ENCODE assay signal across 1 cellular context in the genomic region with DNA sequence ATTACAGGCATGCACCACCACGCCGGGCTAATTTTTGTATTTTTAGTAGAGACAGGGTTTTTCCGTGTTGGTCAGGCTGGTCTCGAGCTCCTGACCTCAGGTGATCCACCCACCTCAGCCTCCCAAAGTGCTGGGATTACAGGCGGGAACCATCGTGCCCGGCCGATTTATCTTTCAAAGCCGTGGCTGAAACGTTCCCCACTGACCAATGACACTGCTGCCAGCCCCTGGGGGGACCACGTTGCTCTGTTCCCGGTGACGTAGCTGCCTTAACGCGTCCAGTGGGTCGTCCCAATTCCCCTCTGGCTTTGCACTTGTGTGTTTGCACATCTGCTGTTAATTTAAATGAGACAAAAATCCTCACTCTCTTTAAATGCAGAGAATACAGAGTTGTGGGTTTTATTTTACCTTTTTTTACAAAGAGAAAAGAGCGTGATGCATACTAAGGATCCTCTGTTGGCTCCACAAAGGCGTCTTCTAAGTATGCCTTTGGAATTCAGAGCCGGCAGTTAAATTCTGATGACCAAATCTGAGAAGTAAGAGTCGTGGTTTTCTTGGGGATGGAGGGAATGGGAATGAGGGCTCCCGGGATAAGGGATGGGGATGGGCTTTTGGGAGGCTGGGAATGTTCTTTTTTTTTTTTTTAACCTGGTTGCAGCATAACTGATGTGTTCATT.
TF ChIP-seq lines count a peak whose summit lies in the region.

No MANE protein-coding gene starts in this region.

TF ChIP-seq in SK-N-SH, 30 proteins besides CTCF, POLR2A, EP300 and RAD21:
- TF ChIP-seq ZBTB33 (IDR thresholded peaks at IDR 0.05; ENCODE audit: borderline replicate concordance, low read depth) (no peak), GABPA (IDR thresholded peaks at IDR 0.05; ENCODE audit: low read depth) (no peak), TCF12 (IDR thresholded peaks at IDR 0.05) (0 out of 2 replicates have a peak, but pooled peaks have one; percentile 25), MXI1 (IDR thresholded peaks at IDR 0.05; ENCODE audit: low read depth, low read length) (0 out of 2 replicates have a peak, but pooled peaks have one; percentile 25), SIN3A (IDR thresholded peaks at IDR 0.05; ENCODE audit: borderline replicate concordance, low read depth, low read length) (no peak), TEAD4 (IDR thresholded peaks at IDR 0.05; ENCODE audit: borderline replicate concordance, insufficient read depth) (no peak), GATA2 (CRISPR knock-in tag; IDR thresholded peaks at IDR 0.05) (no peak), JUND (IDR thresholded peaks at IDR 0.05) (no peak), IRF3 (IDR thresholded peaks at IDR 0.05; ENCODE audit: low read depth, low read length) (no peak), RFX5 (IDR thresholded peaks at IDR 0.05; ENCODE audit: low read length) (no peak)
- TF ChIP-seq, protein P1, sequence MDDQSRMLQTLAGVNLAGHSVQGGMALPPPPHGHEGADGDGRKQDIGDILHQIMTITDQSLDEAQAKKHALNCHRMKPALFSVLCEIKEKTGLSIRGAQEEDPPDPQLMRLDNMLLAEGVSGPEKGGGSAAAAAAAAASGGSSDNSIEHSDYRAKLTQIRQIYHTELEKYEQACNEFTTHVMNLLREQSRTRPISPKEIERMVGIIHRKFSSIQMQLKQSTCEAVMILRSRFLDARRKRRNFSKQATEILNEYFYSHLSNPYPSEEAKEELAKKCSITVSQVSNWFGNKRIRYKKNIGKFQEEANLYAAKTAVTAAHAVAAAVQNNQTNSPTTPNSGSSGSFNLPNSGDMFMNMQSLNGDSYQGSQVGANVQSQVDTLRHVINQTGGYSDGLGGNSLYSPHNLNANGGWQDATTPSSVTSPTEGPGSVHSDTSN (IDR thresholded peaks at IDR 0.05): no peak
- TF ChIP-seq, protein P2, sequence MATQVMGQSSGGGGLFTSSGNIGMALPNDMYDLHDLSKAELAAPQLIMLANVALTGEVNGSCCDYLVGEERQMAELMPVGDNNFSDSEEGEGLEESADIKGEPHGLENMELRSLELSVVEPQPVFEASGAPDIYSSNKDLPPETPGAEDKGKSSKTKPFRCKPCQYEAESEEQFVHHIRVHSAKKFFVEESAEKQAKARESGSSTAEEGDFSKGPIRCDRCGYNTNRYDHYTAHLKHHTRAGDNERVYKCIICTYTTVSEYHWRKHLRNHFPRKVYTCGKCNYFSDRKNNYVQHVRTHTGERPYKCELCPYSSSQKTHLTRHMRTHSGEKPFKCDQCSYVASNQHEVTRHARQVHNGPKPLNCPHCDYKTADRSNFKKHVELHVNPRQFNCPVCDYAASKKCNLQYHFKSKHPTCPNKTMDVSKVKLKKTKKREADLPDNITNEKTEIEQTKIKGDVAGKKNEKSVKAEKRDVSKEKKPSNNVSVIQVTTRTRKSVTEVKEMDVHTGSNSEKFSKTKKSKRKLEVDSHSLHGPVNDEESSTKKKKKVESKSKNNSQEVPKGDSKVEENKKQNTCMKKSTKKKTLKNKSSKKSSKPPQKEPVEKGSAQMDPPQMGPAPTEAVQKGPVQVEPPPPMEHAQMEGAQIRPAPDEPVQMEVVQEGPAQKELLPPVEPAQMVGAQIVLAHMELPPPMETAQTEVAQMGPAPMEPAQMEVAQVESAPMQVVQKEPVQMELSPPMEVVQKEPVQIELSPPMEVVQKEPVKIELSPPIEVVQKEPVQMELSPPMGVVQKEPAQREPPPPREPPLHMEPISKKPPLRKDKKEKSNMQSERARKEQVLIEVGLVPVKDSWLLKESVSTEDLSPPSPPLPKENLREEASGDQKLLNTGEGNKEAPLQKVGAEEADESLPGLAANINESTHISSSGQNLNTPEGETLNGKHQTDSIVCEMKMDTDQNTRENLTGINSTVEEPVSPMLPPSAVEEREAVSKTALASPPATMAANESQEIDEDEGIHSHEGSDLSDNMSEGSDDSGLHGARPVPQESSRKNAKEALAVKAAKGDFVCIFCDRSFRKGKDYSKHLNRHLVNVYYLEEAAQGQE (IDR thresholded peaks at IDR 0.05; ENCODE audit: low read depth, low read length): no peak
